27 cellular contexts compared by ENCODE assay signal in genomic region chr1:173529106-173529505, GRCh38.
"Had no signal": no experiment of that assay in that cellular context is flagged by ENCODE, and none has a peak within 500 bp of the region (broad histone marks: within the 10 kb centered on the region; RNA-seq: fewer than 3 reads in every experiment).

No MANE protein-coding gene starts in this region.

- H3K27ac ChIP-seq: body of pancreas, left lung, stomach, vagina, VCaP had no signal

- H3K9me3 Mint-ChIP-seq: activated CD8-positive, alpha-beta T cell treated with anti-CD3 and anti-CD28 coated beads for 36 hours; activated naive CD8-positive, alpha-beta T cell treated with anti-CD3 and anti-CD28 coated beads, Interleukin-2, amount 50 U/mL, for 24 hours; activated T-helper 1 cell treated with anti-CD3 and anti-CD28 coated beads, Interleukin-12 subunit alpha, Interleukin-12 subunit beta, Interleukin-2, Interleukin-4 antibody, amounts not matched to agents 30 ng/mL and 10 ng/mL and 1 ng/mL, durations not matched to agents 14 hours and 24 hours and 36 hours; immature natural killer cell; natural killer cell had no signal

- H3K27me3 Mint-ChIP-seq: activated CD8-positive, alpha-beta memory T cell treated with anti-CD3 and anti-CD28 coated beads, Interleukin-2, amount 10 ng/mL, durations not matched to agents 7 days and 5 days; activated CD8-positive, alpha-beta T cell treated with anti-CD3 and anti-CD28 coated beads for 36 hours; activated naive CD8-positive, alpha-beta T cell treated with anti-CD3 and anti-CD28 coated beads, Interleukin-2, amount 50 U/mL, for 24 hours; progenitor cell of endocrine pancreas had no signal

- ATAC-seq: activated CD8-positive, alpha-beta memory T cell treated with anti-CD3 and anti-CD28 coated beads, Interleukin-2, amount 10 ng/mL, durations not matched to agents 7 days and 5 days; activated CD8-positive, alpha-beta T cell treated with anti-CD3 and anti-CD28 coated beads for 36 hours; activated naive CD8-positive, alpha-beta T cell treated with anti-CD3 and anti-CD28 coated beads, Interleukin-2, amount 50 U/mL, for 24 hours; body of pancreas; esophagus mucosa; left lung; natural killer cell had no signal

- H3K27ac Mint-ChIP-seq: activated CD4-positive, alpha-beta T cell treated with anti-CD3 and anti-CD28 coated beads, Interleukin-2, amount 10 ng/mL, durations not matched to agents 7 days and 5 days; activated CD8-positive, alpha-beta memory T cell treated with anti-CD3 and anti-CD28 coated beads, Interleukin-2, amount 10 ng/mL, durations not matched to agents 7 days and 5 days; activated naive CD8-positive, alpha-beta T cell treated with anti-CD3 and anti-CD28 coated beads, Interleukin-2, amount 50 U/mL, for 24 hours; activated T-helper 1 cell treated with anti-CD3 and anti-CD28 coated beads, Interleukin-12 subunit alpha, Interleukin-12 subunit beta, Interleukin-2, Interleukin-4 antibody, amounts not matched to agents 30 ng/mL and 10 ng/mL and 1 ng/mL, durations not matched to agents 14 hours and 24 hours and 36 hours; natural killer cell; progenitor cell of endocrine pancreas had no signal

- FAIRE-seq: colon had no signal

- H3K9me3 ChIP-seq: body of pancreas, left lung, stomach, vagina had no signal

- H3K4me3 Mint-ChIP-seq: activated CD4-positive, alpha-beta T cell treated with anti-CD3 and anti-CD28 coated beads, Interleukin-2, amount 10 ng/mL, durations not matched to agents 7 days and 5 days; activated CD8-positive, alpha-beta memory T cell treated with anti-CD3 and anti-CD28 coated beads, Interleukin-2, amount 10 ng/mL, durations not matched to agents 7 days and 5 days; activated CD8-positive, alpha-beta T cell treated with anti-CD3 and anti-CD28 coated beads for 36 hours; activated naive CD8-positive, alpha-beta T cell treated with anti-CD3 and anti-CD28 coated beads, Interleukin-2, amount 50 U/mL, for 24 hours; activated T-helper 1 cell treated with anti-CD3 and anti-CD28 coated beads, Interleukin-12 subunit alpha, Interleukin-12 subunit beta, Interleukin-2, Interleukin-4 antibody, amounts not matched to agents 30 ng/mL and 10 ng/mL and 1 ng/mL, durations not matched to agents 14 hours and 24 hours and 36 hours; immature natural killer cell; natural killer cell had no signal

- H3K36me3 ChIP-seq: left lung, stomach, vagina had no signal

- H3K27me3 ChIP-seq: body of pancreas, left lung, stomach, vagina had no signal

- H3K4me3 ChIP-seq: body of pancreas, left lung, stomach, vagina had no signal

- DNase-seq: activated CD4-positive, alpha-beta T cell treated with anti-CD3 and anti-CD28 coated beads, Interleukin-2, amount 10 ng/mL, durations not matched to agents 7 days and 5 days; activated CD4-positive, CD25-positive, alpha-beta regulatory T cell treated with anti-CD3 and anti-CD28 coated beads, Interleukin-2, amount 50 U/mL, for 72 hours; activated CD8-positive, alpha-beta memory T cell treated with anti-CD3 and anti-CD28 coated beads, Interleukin-2, amount 10 ng/mL, durations not matched to agents 7 days and 5 days; activated CD8-positive, alpha-beta T cell treated with anti-CD3 and anti-CD28 coated beads for 36 hours; activated gamma-delta T cell; activated naive CD4-positive, alpha-beta T cell treated with anti-CD3 and anti-CD28 coated beads, Interleukin-2, amount 50 U/mL, for 16 hours; activated naive CD8-positive, alpha-beta T cell treated with anti-CD3 and anti-CD28 coated beads, Interleukin-2, amount 50 U/mL, for 24 hours; activated T-cell treated with anti-CD3 and anti-CD28 coated beads for 4 hours; anterior cingulate cortex; body of pancreas; caudate nucleus; effector memory CD4-positive, alpha-beta T cell; foreskin melanocyte; immature natural killer cell; kidney glomerular epithelial cell; left lung; natural killer cell; retina; stimulated activated CD4-positive, alpha-beta T cell treated with anti-CD3 and anti-CD28 coated beads, Interleukin-4, amount 100 ng/mL, for 4 hours; stomach; T1000 had no signal

- H3K36me3 Mint-ChIP-seq: immature natural killer cell, natural killer cell had no signal

- H3K4me1 ChIP-seq: body of pancreas, left lung had no signal
